Comparison of ENCODE assay signal across 31 cellular contexts in genomic region chr10:52635651-52636050, GRCh38.
"Had no signal": no experiment of that assay in that cellular context is flagged by ENCODE, and none has a peak within 500 bp of the region (broad histone marks: within the 10 kb centered on the region; RNA-seq: fewer than 3 reads in every experiment).

No MANE protein-coding gene starts in this region.

- H3K27me3 Mint-ChIP-seq: activated CD4-positive, alpha-beta memory T cell treated with anti-CD3 and anti-CD28 coated beads for 36 hours; activated CD4-positive, alpha-beta T cell treated with anti-CD3 and anti-CD28 coated beads for 36 hours; activated CD4-positive, alpha-beta T cell treated with anti-CD3 and anti-CD28 coated beads, Interleukin-2, amount 10 ng/mL, durations not matched to agents 24 days and 14 days; activated CD8-positive, alpha-beta memory T cell treated with anti-CD3 and anti-CD28 coated beads, Interleukin-2, amount 10 ng/mL, durations not matched to agents 7 days and 5 days; activated naive CD4-positive, alpha-beta T cell treated with anti-CD3 and anti-CD28 coated beads, Interleukin-2, amount 10 ng/mL, durations not matched to agents 7 days and 5 days; activated naive CD8-positive, alpha-beta T cell treated with anti-CD3 and anti-CD28 coated beads, Interleukin-2, amount 10 ng/mL, durations not matched to agents 7 days and 5 days had no signal

- DNase-seq: activated CD4-positive, alpha-beta memory T cell treated with anti-CD3 and anti-CD28 coated beads for 36 hours; activated CD4-positive, alpha-beta T cell treated with anti-CD3 and anti-CD28 coated beads for 36 hours; activated CD4-positive, alpha-beta T cell treated with anti-CD3 and anti-CD28 coated beads, Interleukin-2, amount 10 ng/mL, durations not matched to agents 24 days and 14 days; activated CD4-positive, CD25-positive, alpha-beta regulatory T cell; activated CD4-positive, CD25-positive, alpha-beta regulatory T cell treated with anti-CD3 and anti-CD28 coated beads, Interleukin-2, amount 50 U/mL, for 72 hours; activated CD8-positive, alpha-beta memory T cell treated with anti-CD3 and anti-CD28 coated beads, Interleukin-2, amount 10 ng/mL, durations not matched to agents 7 days and 5 days; activated CD8-positive, alpha-beta memory T cell treated with anti-CD3 and anti-CD28 coated beads, Interleukin-2, amount 50 U/mL, for 4 hours; activated CD8-positive, alpha-beta T cell treated with anti-CD3 and anti-CD28 coated beads, Interleukin-2, amount 10 ng/mL, durations not matched to agents 7 days and 5 days; activated effector memory CD4-positive, alpha-beta T cell treated with anti-CD3 and anti-CD28 coated beads, Interleukin-2, amount 50 U/mL, for 16 hours; activated naive CD4-positive, alpha-beta T cell; activated naive CD4-positive, alpha-beta T cell treated with anti-CD3 and anti-CD28 coated beads, Interleukin-2, amount 10 ng/mL, durations not matched to agents 7 days and 5 days; activated naive CD8-positive, alpha-beta T cell treated with anti-CD3 and anti-CD28 coated beads, Interleukin-2, amount 10 ng/mL, durations not matched to agents 7 days and 5 days; activated T-cell treated with anti-CD3 and anti-CD28 coated beads, Interleukin-2, amount 50 U/mL, for 1 hour; activated T-cell treated with anti-CD3 and anti-CD28 coated beads, Interleukin-2, amount 50 U/mL, for 48 hours; amniotic stem cell; anterior cingulate cortex; body of pancreas; caudate nucleus; cortex of kidney; dermis blood vessel endothelial cell; effector CD4-positive, alpha-beta T cell; foreskin fibroblast; head of caudate nucleus; T-helper 2 cell had no signal

- H3K27ac ChIP-seq: body of pancreas, epithelial cell of prostate had no signal

- H3K27ac Mint-ChIP-seq: activated CD4-positive, alpha-beta memory T cell treated with anti-CD3 and anti-CD28 coated beads for 36 hours; activated CD4-positive, alpha-beta T cell treated with anti-CD3 and anti-CD28 coated beads for 36 hours; activated CD4-positive, alpha-beta T cell treated with anti-CD3 and anti-CD28 coated beads, Interleukin-2, amount 10 ng/mL, durations not matched to agents 24 days and 14 days; activated CD8-positive, alpha-beta memory T cell treated with anti-CD3 and anti-CD28 coated beads, Interleukin-2, amount 10 ng/mL, durations not matched to agents 7 days and 5 days; activated CD8-positive, alpha-beta T cell treated with anti-CD3 and anti-CD28 coated beads, Interleukin-2, amount 10 ng/mL, durations not matched to agents 7 days and 5 days; activated naive CD4-positive, alpha-beta T cell treated with anti-CD3 and anti-CD28 coated beads, Interleukin-2, amount 10 ng/mL, durations not matched to agents 7 days and 5 days; activated naive CD4-positive, alpha-beta T cell treated with anti-CD3 and anti-CD28 coated beads, Interleukin-2, amount 50 U/mL, for 72 hours; activated naive CD8-positive, alpha-beta T cell treated with anti-CD3 and anti-CD28 coated beads, Interleukin-2, amount 10 ng/mL, durations not matched to agents 7 days and 5 days; activated T-helper 1 cell treated with anti-CD3 and anti-CD28 coated beads, Interleukin-12 subunit alpha, Interleukin-12 subunit beta, Interleukin-2, Interleukin-4 antibody, amounts not matched to agents 30 ng/mL and 10 ng/mL and 1 ng/mL, durations not matched to agents 14 hours and 24 hours and 36 hours; activated T-helper 2 cell treated with anti-CD3 and anti-CD28 coated beads, Interferon-gamma antibody, Interleukin-2, Interleukin-4, amounts not matched to agents 10 μg/mL and 5 μg/mL and 100 μg/mL, durations not matched to agents 14 hours and 24 hours and 36 hours had no signal

- FAIRE-seq: colon, endometrium, endothelial cell of umbilical vein had no signal

- H3K9me3 ChIP-seq: body of pancreas had no signal

- H3K9me3 Mint-ChIP-seq: activated CD4-positive, alpha-beta T cell treated with anti-CD3 and anti-CD28 coated beads, Interleukin-2, amount 10 ng/mL, durations not matched to agents 24 days and 14 days; activated naive CD4-positive, alpha-beta T cell treated with anti-CD3 and anti-CD28 coated beads, Interleukin-2, amount 10 ng/mL, durations not matched to agents 7 days and 5 days; activated T-helper 1 cell treated with anti-CD3 and anti-CD28 coated beads, Interleukin-12 subunit alpha, Interleukin-12 subunit beta, Interleukin-2, Interleukin-4 antibody, amounts not matched to agents 30 ng/mL and 10 ng/mL and 1 ng/mL, durations not matched to agents 14 hours and 24 hours and 36 hours; activated T-helper 2 cell treated with anti-CD3 and anti-CD28 coated beads, Interferon-gamma antibody, Interleukin-2, Interleukin-4, amounts not matched to agents 10 μg/mL and 5 μg/mL and 100 μg/mL, durations not matched to agents 14 hours and 24 hours and 36 hours had no signal

- H3K4me1 Mint-ChIP-seq: activated CD4-positive, alpha-beta T cell treated with anti-CD3 and anti-CD28 coated beads for 36 hours; activated CD4-positive, alpha-beta T cell treated with anti-CD3 and anti-CD28 coated beads, Interleukin-2, amount 10 ng/mL, durations not matched to agents 24 days and 14 days; activated CD8-positive, alpha-beta memory T cell treated with anti-CD3 and anti-CD28 coated beads, Interleukin-2, amount 10 ng/mL, durations not matched to agents 7 days and 5 days; activated naive CD4-positive, alpha-beta T cell treated with anti-CD3 and anti-CD28 coated beads, Interleukin-2, amount 10 ng/mL, durations not matched to agents 7 days and 5 days; activated naive CD8-positive, alpha-beta T cell treated with anti-CD3 and anti-CD28 coated beads, Interleukin-2, amount 10 ng/mL, durations not matched to agents 7 days and 5 days had no signal

- H3K4me3 Mint-ChIP-seq: activated CD4-positive, alpha-beta memory T cell treated with anti-CD3 and anti-CD28 coated beads for 36 hours; activated CD4-positive, alpha-beta T cell treated with anti-CD3 and anti-CD28 coated beads for 36 hours; activated CD4-positive, alpha-beta T cell treated with anti-CD3 and anti-CD28 coated beads, Interleukin-2, amount 10 ng/mL, durations not matched to agents 24 days and 14 days; activated CD8-positive, alpha-beta memory T cell treated with anti-CD3 and anti-CD28 coated beads, Interleukin-2, amount 10 ng/mL, durations not matched to agents 7 days and 5 days; activated CD8-positive, alpha-beta T cell treated with anti-CD3 and anti-CD28 coated beads, Interleukin-2, amount 10 ng/mL, durations not matched to agents 7 days and 5 days; activated naive CD4-positive, alpha-beta T cell treated with anti-CD3 and anti-CD28 coated beads, Interleukin-2, amount 10 ng/mL, durations not matched to agents 7 days and 5 days; activated naive CD8-positive, alpha-beta T cell treated with anti-CD3 and anti-CD28 coated beads, Interleukin-2, amount 10 ng/mL, durations not matched to agents 7 days and 5 days; activated T-helper 1 cell treated with anti-CD3 and anti-CD28 coated beads, Interleukin-12 subunit alpha, Interleukin-12 subunit beta, Interleukin-2, Interleukin-4 antibody, amounts not matched to agents 30 ng/mL and 10 ng/mL and 1 ng/mL, durations not matched to agents 14 hours and 24 hours and 36 hours had no signal

- H3K4me1 ChIP-seq: body of pancreas had no signal

- H3K27me3 ChIP-seq: body of pancreas had no signal

- H3K36me3 Mint-ChIP-seq: activated CD4-positive, alpha-beta memory T cell treated with anti-CD3 and anti-CD28 coated beads for 36 hours; activated CD8-positive, alpha-beta memory T cell treated with anti-CD3 and anti-CD28 coated beads, Interleukin-2, amount 10 ng/mL, durations not matched to agents 7 days and 5 days; activated naive CD4-positive, alpha-beta T cell treated with anti-CD3 and anti-CD28 coated beads, Interleukin-2, amount 10 ng/mL, durations not matched to agents 7 days and 5 days; activated naive CD4-positive, alpha-beta T cell treated with anti-CD3 and anti-CD28 coated beads, Interleukin-2, amount 50 U/mL, for 72 hours; activated naive CD8-positive, alpha-beta T cell treated with anti-CD3 and anti-CD28 coated beads, Interleukin-2, amount 10 ng/mL, durations not matched to agents 7 days and 5 days had no signal

- H3K4me3 ChIP-seq: body of pancreas had no signal
